In the genomic region with DNA sequence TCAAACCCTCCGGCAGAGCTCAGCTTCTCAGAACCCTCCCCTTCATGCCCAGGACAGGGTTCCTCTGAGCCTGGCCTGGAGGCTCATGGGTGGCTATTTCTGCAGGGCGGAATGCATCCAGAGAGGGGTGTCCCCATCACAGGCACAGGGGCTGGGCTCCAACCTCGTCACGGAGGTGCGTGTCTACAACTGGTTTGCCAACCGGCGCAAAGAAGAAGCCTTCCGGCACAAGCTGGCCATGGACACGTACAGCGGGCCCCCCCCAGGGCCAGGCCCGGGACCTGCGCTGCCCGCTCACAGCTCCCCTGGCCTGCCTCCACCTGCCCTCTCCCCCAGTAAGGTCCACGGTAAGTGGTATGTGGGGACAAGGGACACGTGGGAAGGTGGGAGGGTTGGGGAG, we compare ENCODE assay signal across 1 cellular context.
TF ChIP-seq lines count a peak whose summit lies in the region.

No MANE protein-coding gene starts in this region.

TF ChIP-seq in IMR-90, 13 proteins besides CTCF, POLR2A, EP300 and RAD21:
- TF ChIP-seq MAZ (IDR thresholded peaks at IDR 0.05; ENCODE audit: borderline replicate concordance, low read depth, low read length) (no peak), MAFK (IDR thresholded peaks at IDR 0.05; ENCODE audit: low read depth, low read length) (no peak), MXI1 (IDR thresholded peaks at IDR 0.05; ENCODE audit: borderline replicate concordance, low read depth, low read length) (no peak), BHLHE40 (IDR thresholded peaks at IDR 0.05; ENCODE audit: low read depth, low read length) (no peak), FOS (IDR thresholded peaks at IDR 0.05; ENCODE audit: low read depth, low read length) (no peak), NFE2L2 (IDR thresholded peaks at IDR 0.05; ENCODE audit: low read depth, low read length) (no peak)
- TF ChIP-seq, protein P1, sequence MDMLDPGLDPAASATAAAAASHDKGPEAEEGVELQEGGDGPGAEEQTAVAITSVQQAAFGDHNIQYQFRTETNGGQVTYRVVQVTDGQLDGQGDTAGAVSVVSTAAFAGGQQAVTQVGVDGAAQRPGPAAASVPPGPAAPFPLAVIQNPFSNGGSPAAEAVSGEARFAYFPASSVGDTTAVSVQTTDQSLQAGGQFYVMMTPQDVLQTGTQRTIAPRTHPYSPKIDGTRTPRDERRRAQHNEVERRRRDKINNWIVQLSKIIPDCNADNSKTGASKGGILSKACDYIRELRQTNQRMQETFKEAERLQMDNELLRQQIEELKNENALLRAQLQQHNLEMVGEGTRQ (IDR thresholded peaks at IDR 0.05; ENCODE audit: low read depth, low read length): no peak
